8 cellular contexts compared by ENCODE assay signal in genomic region chr1:89762431-89762800, GRCh38. TPM values are rescaled to one million over a fixed set of nuclear protein-coding genes. Genes with fewer than 3 reads are reported as not detected.
DNase-seq lines count a peak whose midpoint lies in the region; ATAC-seq and TF ChIP-seq lines count a peak whose summit lies in the region.

No MANE protein-coding gene starts in this region.

- H3K9me3 Mint-ChIP-seq in glutamatergic neuron (ENCODE audit: unreplicated experiment) = peaks cover 6% of the 10 kb centered on the region
- H3K9me3 Mint-ChIP-seq in stimulated activated effector memory CD8-positive, alpha-beta T cell treated with anti-CD3 and anti-CD28 coated beads, Interleukin-12 subunit alpha, Interleukin-12 subunit beta, amount 100 ng/mL, for 72 hours = no peaks in the 10 kb centered on the region

- no peaks in the 10 kb centered on the region for H3K79me2 ChIP-seq in SK-N-SH (ENCODE audit: insufficient read depth)

- 63% methylated on average over 12 of the region's 13 CpGs for WGBS in SK-N-SH (ENCODE audit: low lambda C conversion rate)

- TF ChIP-seq EP300 in SK-N-SH (IDR thresholded peaks at IDR 0.05; ENCODE audit: borderline replicate concordance in 1 of 2, low read depth in 1 of 2, low read length in 1 of 2) = no peak

- no peaks in the 10 kb centered on the region for H4K20me1 ChIP-seq in SK-N-SH (ENCODE audit: insufficient read depth)

- peak overlapping the region; percentile 96 for H3K4me3 Mint-ChIP-seq in glutamatergic neuron (ENCODE audit: unreplicated experiment)
- peak overlapping the region; percentile 80 for H3K4me3 Mint-ChIP-seq in stimulated activated effector memory CD8-positive, alpha-beta T cell treated with anti-CD3 and anti-CD28 coated beads, Interleukin-12 subunit alpha, Interleukin-12 subunit beta, amount 100 ng/mL, for 72 hours

- CTCF ChIA-PET in SK-N-SH (lab: Yijun Ruan, JAX) = interaction anchor here (0.6 to 16.7 kb wide), 60 partner anchors 8 to 1035 kb away, joined by 3 to 265 read pairs (median 5); partner anchors contain the start of gene LRRC8C

- H3F3A ChIP-seq in SK-N-SH (replicated peaks; ENCODE audit: insufficient read depth) = no peaks in the 10 kb centered on the region

- H3K4me1 ChIP-seq in SK-N-SH (ENCODE audit: control insufficient read depth in 1 of 2, insufficient read depth in 2 of 2, low read depth in 1 of 2, low read length in 1 of 2) = peaks cover 11 to 28% of the 10 kb centered on the region in 2 experiments; a peak in 3 of 4 replicates

- H3K36me3 ChIP-seq in H7 (replicated peaks; ENCODE audit: control insufficient read depth, insufficient read depth, low read length) = no peaks in the 10 kb centered on the region
- no peaks in the 10 kb centered on the region for H3K36me3 ChIP-seq in SK-N-SH (replicated peaks in 1 of 2; ENCODE audit: control insufficient read depth in 1 of 2, insufficient read depth in 2 of 2, low read length in 1 of 2)

- TF ChIP-seq RAD21 in SK-N-SH (IDR thresholded peaks at IDR 0.05; ENCODE audit: low read length) = no peak

- peak overlapping the region; percentile 88; the same call in 1 of the 2 replicates for H2AFZ ChIP-seq in SK-N-SH (ENCODE audit: low read depth)

- POLR2A ChIA-PET in SK-N-SH (lab: Yijun Ruan, JAX) = interaction anchor here (0.8 to 2.4 kb wide), 5 partner anchors 59 to 139 kb away, joined by 3 to 20 read pairs (median 3); partner anchors contain the start of gene LRRC8C

- H3K4me3 ChIP-seq in AG10803 (ENCODE audit: low read length) = peak overlapping the region; percentile 70
- H3K4me3 ChIP-seq in H7 (ENCODE audit: insufficient read depth, low read depth, low read length) = peak overlapping the region; percentile 42; the same call in 1 of the 2 replicates
- peak overlapping the region; percentile 52 to 60 for H3K4me3 ChIP-seq in SK-N-SH (ENCODE audit: low read depth in 2 of 2, low read length in 1 of 2)

- H3K27ac Mint-ChIP-seq in glutamatergic neuron (ENCODE audit: unreplicated experiment) = peak overlapping the region; percentile 83
- H3K27ac Mint-ChIP-seq in stimulated activated effector memory CD8-positive, alpha-beta T cell treated with anti-CD3 and anti-CD28 coated beads, Interleukin-12 subunit alpha, Interleukin-12 subunit beta, amount 100 ng/mL, for 72 hours = peak overlapping the region; percentile 84

- DNase-seq in AG10803 (ENCODE audit: low read depth) = no peak
- DNase-seq in H7 = no peak
- DNase-seq in SK-N-SH = no peak
- no peak for DNase-seq in glutamatergic neuron
- no peak for DNase-seq in stimulated activated effector memory CD8-positive, alpha-beta T cell treated with anti-CD3 and anti-CD28 coated beads, Interleukin-12 subunit alpha, Interleukin-12 subunit beta, amount 100 ng/mL, for 72 hours (ENCODE audit: low spot score in 2 of 2)
- DNase-seq in HuH-7.5 (ENCODE audit: low spot score) = no peak

- H3K4me1 Mint-ChIP-seq in glutamatergic neuron (ENCODE audit: low read depth, unreplicated experiment) = peaks cover 40% of the 10 kb centered on the region
- H3K4me1 Mint-ChIP-seq in stimulated activated effector memory CD8-positive, alpha-beta T cell treated with anti-CD3 and anti-CD28 coated beads, Interleukin-12 subunit alpha, Interleukin-12 subunit beta, amount 100 ng/mL, for 72 hours = peaks cover 56% of the 10 kb centered on the region

- no peaks in the 10 kb centered on the region for H3K36me3 Mint-ChIP-seq in glutamatergic neuron (ENCODE audit: unreplicated experiment)
- peaks cover 45% of the 10 kb centered on the region for H3K36me3 Mint-ChIP-seq in stimulated activated effector memory CD8-positive, alpha-beta T cell treated with anti-CD3 and anti-CD28 coated beads, Interleukin-12 subunit alpha, Interleukin-12 subunit beta, amount 100 ng/mL, for 72 hours

- peak overlapping the region in 1 of 2 experiments; percentile 86; a peak in 2 of 4 replicates for H3K27ac ChIP-seq in SK-N-SH (ENCODE audit: low read depth in 2 of 2, low read length in 1 of 2)

- peak overlapping the region; percentile 88 for H3K4me2 ChIP-seq in SK-N-SH

- H3K27me3 ChIP-seq in H7 (ENCODE audit: control insufficient read depth, insufficient read depth, low read length) = peaks cover 22% of the 10 kb centered on the region
- H3K27me3 ChIP-seq in SK-N-SH (ENCODE audit: insufficient read depth) = no peaks in the 10 kb centered on the region

- TF ChIP-seq CTCF in AG10803 (conservative IDR thresholded peaks at IDR 0.05; ENCODE audit: low read length) = no peak
- no peak for TF ChIP-seq CTCF in SK-N-SH (IDR thresholded peaks at IDR 0.05)
- TF ChIP-seq CTCF in glutamatergic neuron (IDR thresholded peaks at IDR 0.05; ENCODE audit: partially characterized antibody, unreplicated experiment) = no peak

- H3K9me3 ChIP-seq in SK-N-SH = no peaks in the 10 kb centered on the region

- no peaks in the 10 kb centered on the region for H3K9me2 ChIP-seq in SK-N-SH

- no peak overlapping the region for H3K9ac ChIP-seq in SK-N-SH

- peaks cover 3% of the 10 kb centered on the region for H3K27me3 Mint-ChIP-seq in glutamatergic neuron (ENCODE audit: unreplicated experiment)

- ATAC-seq in stimulated activated effector memory CD8-positive, alpha-beta T cell treated with anti-CD3 and anti-CD28 coated beads, Interleukin-12 subunit alpha, Interleukin-12 subunit beta, amount 100 ng/mL, for 72 hours = no peak
- ATAC-seq in HG02588 (IDR thresholded peaks at IDR 0.05; ENCODE audit: unreplicated experiment) = no peak
- ATAC-seq in activated CD4-positive, CD25-positive, alpha-beta regulatory T cell treated with anti-CD3 and anti-CD28 coated beads, Interleukin-2, amount 50 U/mL, for 24 hours = no peak

TF ChIP-seq in SK-N-SH, 30 proteins besides CTCF, POLR2A, EP300 and RAD21:
- TF ChIP-seq IRF3 (IDR thresholded peaks at IDR 0.05; ENCODE audit: low read depth, low read length) = no peak
- TF ChIP-seq SIN3A (IDR thresholded peaks at IDR 0.05; ENCODE audit: borderline replicate concordance, low read depth, low read length) = no peak
- no peak for TF ChIP-seq ZBTB33 (IDR thresholded peaks at IDR 0.05; ENCODE audit: borderline replicate concordance, low read depth)
- no peak for TF ChIP-seq TAF1 (IDR thresholded peaks at IDR 0.05; ENCODE audit: borderline replicate concordance, low read depth, low read length)
- TF ChIP-seq ELF1 (IDR thresholded peaks at IDR 0.05) = no peak
- TF ChIP-seq RXRA (IDR thresholded peaks at IDR 0.05; ENCODE audit: borderline replicate concordance, low read depth) = no peak

RNA-seq across cellular contexts. Expression of gene LRRC8D, which starts 58.4 kb away (rescaled TPM):
- 44.9 and 46.7 TPM in 2 replicates for total RNA-seq in H7 (2014; rRNA removed; shearing (Covaris generic))
- polyA plus RNA-seq in SK-N-SH (2012; rRNA removed) = 15.0 and 21.5 TPM in 2 replicates
- 15.3 and 16.7 TPM in 2 replicates for polyA plus RNA-seq in SK-N-SH (2012; cell fraction: cytosol; rRNA removed)
- 12.9 and 17.5 TPM in 2 replicates for polyA plus RNA-seq in SK-N-SH (2012; cell fraction: nucleus; rRNA removed)
- 54.9 TPM for total RNA-seq in glutamatergic neuron (ENCODE audit: unreplicated experiment)
